In genomic region chr2:42942214-42942989, GRCh38 we compare ENCODE assay signal across 1 cellular context.
TF ChIP-seq lines count a peak whose summit lies in the region.

No MANE protein-coding gene starts in this region.

TF ChIP-seq in HepG2, 621 proteins besides CTCF, POLR2A, EP300 and RAD21 (continued from another document and continues in another):
- TF ChIP-seq NR2F6 (IDR thresholded peaks at IDR 0.05) (no peak; the same call in none of the 2 replicates), NR2F6 (CRISPR knock-in tag; IDR thresholded peaks at IDR 0.05) (peak; percentile 57; the same call in 1 of the 2 replicates), ZNF234 (CRISPR knock-in tag; conservative IDR thresholded peaks at IDR 0.05) (no peak), ZXDC (CRISPR knock-in tag; IDR thresholded peaks at IDR 0.05) (no peak), CBX1 (IDR thresholded peaks at IDR 0.05; ENCODE audit: low read depth) (no peak), ZNF749 (CRISPR knock-in tag; IDR thresholded peaks at IDR 0.05; ENCODE audit: borderline replicate concordance) (peak; percentile 29; the same call in 1 of the 2 replicates), MTA1 (CRISPR knock-in tag; IDR thresholded peaks at IDR 0.05; ENCODE audit: borderline replicate concordance) (no peak; the same call in 1 of the 2 replicates), ZNF550 (CRISPR knock-in tag; IDR thresholded peaks at IDR 0.05; ENCODE audit: borderline replicate concordance) (no peak), ZNF850 (CRISPR knock-in tag; conservative IDR thresholded peaks at IDR 0.05) (no peak), GPN1 (CRISPR knock-in tag; IDR thresholded peaks at IDR 0.05; ENCODE audit: borderline replicate concordance) (0 out of 2 replicates have a peak, but pooled peaks have one; percentile 75), ZNF777 (CRISPR knock-in tag; IDR thresholded peaks at IDR 0.05) (no peak), ATF7 (IDR thresholded peaks at IDR 0.05) (no peak), ATF7 (CRISPR knock-in tag; IDR thresholded peaks at IDR 0.05) (no peak), ZNF75D (CRISPR knock-in tag; IDR thresholded peaks at IDR 0.05; ENCODE audit: borderline replicate concordance) (no peak), HOXD1 (CRISPR knock-in tag; IDR thresholded peaks at IDR 0.05) (no peak), HDAC6 (IDR thresholded peaks at IDR 0.05; ENCODE audit: low read depth, low read length) (no peak), CCDC6 (CRISPR knock-in tag; IDR thresholded peaks at IDR 0.05) (peak; percentile 74), TEAD3 (CRISPR knock-in tag; optimal IDR thresholded peaks at IDR 0.05; ENCODE audit: borderline replicate concordance) (peak; percentile 82), ZBED4 (CRISPR knock-in tag; IDR thresholded peaks at IDR 0.05; ENCODE audit: borderline replicate concordance) (no peak), ZNF766 (CRISPR knock-in tag; IDR thresholded peaks at IDR 0.05; ENCODE audit: borderline replicate concordance) (no peak), LCORL (IDR thresholded peaks at IDR 0.05) (no peak), LCORL (CRISPR knock-in tag; IDR thresholded peaks at IDR 0.05) (peak; percentile 38; the same call in 1 of the 2 replicates), SIN3B (IDR thresholded peaks at IDR 0.05; ENCODE audit: low read length) (no peak), ZNF331 (CRISPR knock-in tag; IDR thresholded peaks at IDR 0.05) (peak; percentile 57; the same call in 1 of the 2 replicates), REL (CRISPR knock-in tag; conservative IDR thresholded peaks at IDR 0.05) (no peak), CHD4 (IDR thresholded peaks at IDR 0.05; ENCODE audit: borderline replicate concordance, low read length) (peak; percentile 91), ARID2 (CRISPR knock-in tag; IDR thresholded peaks at IDR 0.05; ENCODE audit: borderline replicate concordance) (no peak), ZNF772 (CRISPR knock-in tag; IDR thresholded peaks at IDR 0.05) (peak; percentile 80), MAFF (IDR thresholded peaks at IDR 0.05; ENCODE audit: low read depth, low read length) (no peak), ARHGAP35 (CRISPR knock-in tag; IDR thresholded peaks at IDR 0.05; ENCODE audit: borderline replicate concordance) (no peak; the same call in 1 of the 2 replicates), DR1 (CRISPR knock-in tag; IDR thresholded peaks at IDR 0.05) (no peak), ZFP62 (CRISPR knock-in tag; IDR thresholded peaks at IDR 0.05) (no peak), KDM6A (CRISPR knock-in tag; IDR thresholded peaks at IDR 0.05; ENCODE audit: low read depth) (peak; percentile 84; the same call in 1 of the 2 replicates), ZNF780A (CRISPR knock-in tag; IDR thresholded peaks at IDR 0.05) (no peak), ZBTB37 (CRISPR knock-in tag; IDR thresholded peaks at IDR 0.05) (no peak), ZBTB21 (CRISPR knock-in tag; IDR thresholded peaks at IDR 0.05) (0 out of 2 replicates have a peak, but pooled peaks have one; percentile 13)
- TF ChIP-seq, protein P1, sequence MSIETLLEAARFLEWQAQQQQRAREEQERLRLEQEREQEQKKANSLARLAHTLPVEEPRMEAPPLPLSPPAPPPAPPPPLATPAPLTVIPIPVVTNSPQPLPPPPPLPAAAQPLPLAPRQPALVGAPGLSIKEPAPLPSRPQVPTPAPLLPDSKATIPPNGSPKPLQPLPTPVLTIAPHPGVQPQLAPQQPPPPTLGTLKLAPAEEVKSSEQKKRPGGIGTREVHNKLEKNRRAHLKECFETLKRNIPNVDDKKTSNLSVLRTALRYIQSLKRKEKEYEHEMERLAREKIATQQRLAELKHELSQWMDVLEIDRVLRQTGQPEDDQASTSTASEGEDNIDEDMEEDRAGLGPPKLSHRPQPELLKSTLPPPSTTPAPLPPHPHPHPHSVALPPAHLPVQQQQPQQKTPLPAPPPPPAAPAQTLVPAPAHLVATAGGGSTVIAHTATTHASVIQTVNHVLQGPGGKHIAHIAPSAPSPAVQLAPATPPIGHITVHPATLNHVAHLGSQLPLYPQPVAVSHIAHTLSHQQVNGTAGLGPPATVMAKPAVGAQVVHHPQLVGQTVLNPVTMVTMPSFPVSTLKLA (IDR thresholded peaks at IDR 0.05) = peak; percentile 23; the same call in 1 of the 2 replicates
- TF ChIP-seq, protein P2, sequence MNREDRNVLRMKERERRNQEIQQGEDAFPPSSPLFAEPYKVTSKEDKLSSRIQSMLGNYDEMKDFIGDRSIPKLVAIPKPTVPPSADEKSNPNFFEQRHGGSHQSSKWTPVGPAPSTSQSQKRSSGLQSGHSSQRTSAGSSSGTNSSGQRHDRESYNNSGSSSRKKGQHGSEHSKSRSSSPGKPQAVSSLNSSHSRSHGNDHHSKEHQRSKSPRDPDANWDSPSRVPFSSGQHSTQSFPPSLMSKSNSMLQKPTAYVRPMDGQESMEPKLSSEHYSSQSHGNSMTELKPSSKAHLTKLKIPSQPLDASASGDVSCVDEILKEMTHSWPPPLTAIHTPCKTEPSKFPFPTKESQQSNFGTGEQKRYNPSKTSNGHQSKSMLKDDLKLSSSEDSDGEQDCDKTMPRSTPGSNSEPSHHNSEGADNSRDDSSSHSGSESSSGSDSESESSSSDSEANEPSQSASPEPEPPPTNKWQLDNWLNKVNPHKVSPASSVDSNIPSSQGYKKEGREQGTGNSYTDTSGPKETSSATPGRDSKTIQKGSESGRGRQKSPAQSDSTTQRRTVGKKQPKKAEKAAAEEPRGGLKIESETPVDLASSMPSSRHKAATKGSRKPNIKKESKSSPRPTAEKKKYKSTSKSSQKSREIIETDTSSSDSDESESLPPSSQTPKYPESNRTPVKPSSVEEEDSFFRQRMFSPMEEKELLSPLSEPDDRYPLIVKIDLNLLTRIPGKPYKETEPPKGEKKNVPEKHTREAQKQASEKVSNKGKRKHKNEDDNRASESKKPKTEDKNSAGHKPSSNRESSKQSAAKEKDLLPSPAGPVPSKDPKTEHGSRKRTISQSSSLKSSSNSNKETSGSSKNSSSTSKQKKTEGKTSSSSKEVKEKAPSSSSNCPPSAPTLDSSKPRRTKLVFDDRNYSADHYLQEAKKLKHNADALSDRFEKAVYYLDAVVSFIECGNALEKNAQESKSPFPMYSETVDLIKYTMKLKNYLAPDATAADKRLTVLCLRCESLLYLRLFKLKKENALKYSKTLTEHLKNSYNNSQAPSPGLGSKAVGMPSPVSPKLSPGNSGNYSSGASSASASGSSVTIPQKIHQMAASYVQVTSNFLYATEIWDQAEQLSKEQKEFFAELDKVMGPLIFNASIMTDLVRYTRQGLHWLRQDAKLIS (CRISPR knock-in tag; IDR thresholded peaks at IDR 0.05) = no peak
- TF ChIP-seq, protein P3, sequence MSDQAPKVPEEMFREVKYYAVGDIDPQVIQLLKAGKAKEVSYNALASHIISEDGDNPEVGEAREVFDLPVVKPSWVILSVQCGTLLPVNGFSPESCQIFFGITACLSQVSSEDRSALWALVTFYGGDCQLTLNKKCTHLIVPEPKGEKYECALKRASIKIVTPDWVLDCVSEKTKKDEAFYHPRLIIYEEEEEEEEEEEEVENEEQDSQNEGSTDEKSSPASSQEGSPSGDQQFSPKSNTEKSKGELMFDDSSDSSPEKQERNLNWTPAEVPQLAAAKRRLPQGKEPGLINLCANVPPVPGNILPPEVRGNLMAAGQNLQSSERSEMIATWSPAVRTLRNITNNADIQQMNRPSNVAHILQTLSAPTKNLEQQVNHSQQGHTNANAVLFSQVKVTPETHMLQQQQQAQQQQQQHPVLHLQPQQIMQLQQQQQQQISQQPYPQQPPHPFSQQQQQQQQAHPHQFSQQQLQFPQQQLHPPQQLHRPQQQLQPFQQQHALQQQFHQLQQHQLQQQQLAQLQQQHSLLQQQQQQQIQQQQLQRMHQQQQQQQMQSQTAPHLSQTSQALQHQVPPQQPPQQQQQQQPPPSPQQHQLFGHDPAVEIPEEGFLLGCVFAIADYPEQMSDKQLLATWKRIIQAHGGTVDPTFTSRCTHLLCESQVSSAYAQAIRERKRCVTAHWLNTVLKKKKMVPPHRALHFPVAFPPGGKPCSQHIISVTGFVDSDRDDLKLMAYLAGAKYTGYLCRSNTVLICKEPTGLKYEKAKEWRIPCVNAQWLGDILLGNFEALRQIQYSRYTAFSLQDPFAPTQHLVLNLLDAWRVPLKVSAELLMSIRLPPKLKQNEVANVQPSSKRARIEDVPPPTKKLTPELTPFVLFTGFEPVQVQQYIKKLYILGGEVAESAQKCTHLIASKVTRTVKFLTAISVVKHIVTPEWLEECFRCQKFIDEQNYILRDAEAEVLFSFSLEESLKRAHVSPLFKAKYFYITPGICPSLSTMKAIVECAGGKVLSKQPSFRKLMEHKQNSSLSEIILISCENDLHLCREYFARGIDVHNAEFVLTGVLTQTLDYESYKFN (CRISPR knock-in tag; conservative IDR thresholded peaks at IDR 0.05) = peak; percentile 93
- TF ChIP-seq, protein P4, sequence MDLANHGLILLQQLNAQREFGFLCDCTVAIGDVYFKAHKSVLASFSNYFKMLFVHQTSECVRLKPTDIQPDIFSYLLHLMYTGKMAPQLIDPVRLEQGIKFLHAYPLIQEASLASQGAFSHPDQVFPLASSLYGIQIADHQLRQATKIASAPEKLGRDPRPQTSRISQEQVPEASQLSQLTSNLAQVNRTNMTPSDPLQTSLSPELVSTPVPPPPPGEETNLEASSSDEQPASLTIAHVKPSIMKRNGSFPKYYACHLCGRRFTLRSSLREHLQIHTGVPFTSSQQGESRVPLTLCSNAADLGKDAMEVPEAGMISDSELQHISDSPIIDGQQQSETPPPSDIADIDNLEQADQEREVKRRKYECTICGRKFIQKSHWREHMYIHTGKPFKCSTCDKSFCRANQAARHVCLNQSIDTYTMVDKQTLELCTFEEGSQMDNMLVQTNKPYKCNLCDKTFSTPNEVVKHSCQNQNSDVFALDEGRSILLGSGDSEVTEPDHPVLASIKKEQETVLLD (CRISPR knock-in tag; IDR thresholded peaks at IDR 0.05; ENCODE audit: low read depth) = no peak
- TF ChIP-seq, protein P5, sequence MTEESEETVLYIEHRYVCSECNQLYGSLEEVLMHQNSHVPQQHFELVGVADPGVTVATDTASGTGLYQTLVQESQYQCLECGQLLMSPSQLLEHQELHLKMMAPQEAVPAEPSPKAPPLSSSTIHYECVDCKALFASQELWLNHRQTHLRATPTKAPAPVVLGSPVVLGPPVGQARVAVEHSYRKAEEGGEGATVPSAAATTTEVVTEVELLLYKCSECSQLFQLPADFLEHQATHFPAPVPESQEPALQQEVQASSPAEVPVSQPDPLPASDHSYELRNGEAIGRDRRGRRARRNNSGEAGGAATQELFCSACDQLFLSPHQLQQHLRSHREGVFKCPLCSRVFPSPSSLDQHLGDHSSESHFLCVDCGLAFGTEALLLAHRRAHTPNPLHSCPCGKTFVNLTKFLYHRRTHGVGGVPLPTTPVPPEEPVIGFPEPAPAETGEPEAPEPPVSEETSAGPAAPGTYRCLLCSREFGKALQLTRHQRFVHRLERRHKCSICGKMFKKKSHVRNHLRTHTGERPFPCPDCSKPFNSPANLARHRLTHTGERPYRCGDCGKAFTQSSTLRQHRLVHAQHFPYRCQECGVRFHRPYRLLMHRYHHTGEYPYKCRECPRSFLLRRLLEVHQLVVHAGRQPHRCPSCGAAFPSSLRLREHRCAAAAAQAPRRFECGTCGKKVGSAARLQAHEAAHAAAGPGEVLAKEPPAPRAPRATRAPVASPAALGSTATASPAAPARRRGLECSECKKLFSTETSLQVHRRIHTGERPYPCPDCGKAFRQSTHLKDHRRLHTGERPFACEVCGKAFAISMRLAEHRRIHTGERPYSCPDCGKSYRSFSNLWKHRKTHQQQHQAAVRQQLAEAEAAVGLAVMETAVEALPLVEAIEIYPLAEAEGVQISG (CRISPR knock-in tag; IDR thresholded peaks at IDR 0.05) = peak; percentile 53; the same call in 1 of the 2 replicates
